Comparison of ENCODE assay signal across 1 cellular context in the genomic region with DNA sequence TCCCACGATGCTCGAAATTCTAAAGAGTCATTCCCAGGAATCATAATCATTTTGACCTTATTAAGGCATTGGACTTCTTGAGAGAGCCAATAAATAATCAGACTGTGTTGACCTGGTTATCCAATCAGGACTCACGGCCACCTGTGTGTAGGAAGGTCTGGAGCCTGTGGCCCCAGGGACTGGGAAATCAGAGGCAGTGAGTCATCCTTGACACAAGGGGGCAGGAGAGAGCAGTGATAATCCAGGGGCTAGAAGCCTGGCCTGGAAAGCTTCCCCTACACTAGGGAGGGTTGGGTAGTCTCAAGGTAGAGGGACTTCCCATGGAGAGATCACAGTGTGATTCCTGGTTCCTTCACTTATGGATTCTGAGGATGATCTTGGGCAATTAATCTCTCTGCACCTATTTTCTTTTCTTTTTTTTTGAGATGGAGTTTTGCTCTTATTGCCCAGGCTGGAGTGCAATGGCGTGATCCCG.
TF ChIP-seq lines count a peak whose summit lies in the region.

No MANE protein-coding gene starts in this region.

TF ChIP-seq in HEK293, 187 proteins besides CTCF, POLR2A, EP300 and RAD21 (continued from another document):
- TF ChIP-seq IKZF3 (tag by site-specific recombination; IDR thresholded peaks at IDR 0.05): peak; percentile 45; the same call in 1 of the 2 replicates
- no peak for TF ChIP-seq ZNF140 (tag by site-specific recombination; IDR thresholded peaks at IDR 0.05)
- TF ChIP-seq, protein P1, sequence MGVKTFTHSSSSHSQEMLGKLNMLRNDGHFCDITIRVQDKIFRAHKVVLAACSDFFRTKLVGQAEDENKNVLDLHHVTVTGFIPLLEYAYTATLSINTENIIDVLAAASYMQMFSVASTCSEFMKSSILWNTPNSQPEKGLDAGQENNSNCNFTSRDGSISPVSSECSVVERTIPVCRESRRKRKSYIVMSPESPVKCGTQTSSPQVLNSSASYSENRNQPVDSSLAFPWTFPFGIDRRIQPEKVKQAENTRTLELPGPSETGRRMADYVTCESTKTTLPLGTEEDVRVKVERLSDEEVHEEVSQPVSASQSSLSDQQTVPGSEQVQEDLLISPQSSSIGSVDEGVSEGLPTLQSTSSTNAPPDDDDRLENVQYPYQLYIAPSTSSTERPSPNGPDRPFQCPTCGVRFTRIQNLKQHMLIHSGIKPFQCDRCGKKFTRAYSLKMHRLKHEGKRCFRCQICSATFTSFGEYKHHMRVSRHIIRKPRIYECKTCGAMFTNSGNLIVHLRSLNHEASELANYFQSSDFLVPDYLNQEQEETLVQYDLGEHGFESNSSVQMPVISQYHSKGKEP (tag by site-specific recombination; IDR thresholded peaks at IDR 0.05): no peak
- TF ChIP-seq ZNF324 (tag by site-specific recombination; IDR thresholded peaks at IDR 0.05): no peak
- TF ChIP-seq, protein P2, sequence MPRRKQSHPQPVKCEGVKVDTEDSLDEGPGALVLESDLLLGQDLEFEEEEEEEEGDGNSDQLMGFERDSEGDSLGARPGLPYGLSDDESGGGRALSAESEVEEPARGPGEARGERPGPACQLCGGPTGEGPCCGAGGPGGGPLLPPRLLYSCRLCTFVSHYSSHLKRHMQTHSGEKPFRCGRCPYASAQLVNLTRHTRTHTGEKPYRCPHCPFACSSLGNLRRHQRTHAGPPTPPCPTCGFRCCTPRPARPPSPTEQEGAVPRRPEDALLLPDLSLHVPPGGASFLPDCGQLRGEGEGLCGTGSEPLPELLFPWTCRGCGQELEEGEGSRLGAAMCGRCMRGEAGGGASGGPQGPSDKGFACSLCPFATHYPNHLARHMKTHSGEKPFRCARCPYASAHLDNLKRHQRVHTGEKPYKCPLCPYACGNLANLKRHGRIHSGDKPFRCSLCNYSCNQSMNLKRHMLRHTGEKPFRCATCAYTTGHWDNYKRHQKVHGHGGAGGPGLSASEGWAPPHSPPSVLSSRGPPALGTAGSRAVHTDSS (tag by site-specific recombination; IDR thresholded peaks at IDR 0.05): no peak
- TF ChIP-seq ZNF654 (tag by site-specific recombination; IDR thresholded peaks at IDR 0.05; ENCODE audit: low read depth): peak; percentile 64
- no peak for TF ChIP-seq ZNF558 (tag by site-specific recombination; IDR thresholded peaks at IDR 0.05)
- no peak for TF ChIP-seq ZNF37A (tag by site-specific recombination; IDR thresholded peaks at IDR 0.05)
- TF ChIP-seq ZNF530 (tag by site-specific recombination; IDR thresholded peaks at IDR 0.05; ENCODE audit: low read depth): no peak
- no peak for TF ChIP-seq ZBTB7A (tag by site-specific recombination; IDR thresholded peaks at IDR 0.05; ENCODE audit: low read depth)
- no peak for TF ChIP-seq ZNF354C (tag by site-specific recombination; IDR thresholded peaks at IDR 0.05; ENCODE audit: borderline replicate concordance, low read depth)
- peak; percentile 36 for TF ChIP-seq ZIC2 (tag by site-specific recombination; IDR thresholded peaks at IDR 0.05)
- peak; percentile 35; the same call in 1 of the 2 replicates for TF ChIP-seq ZXDB (tag by site-specific recombination; IDR thresholded peaks at IDR 0.05)
TF ChIP-seq in HEK293: peak in this region for 10.
